Comparison of ENCODE assay signal across 22 cellular contexts in genomic region chr19:47146920-47147319, GRCh38. TPM values are rescaled to one million over a fixed set of nuclear protein-coding genes. Genes with fewer than 3 reads are reported as not detected.
DNase-seq lines count a peak whose midpoint lies in the region; ATAC-seq and TF ChIP-seq lines count a peak whose summit lies in the region.
"Had no signal": no experiment of that assay in that cellular context is flagged by ENCODE, and none has a peak within 500 bp of the region (broad histone marks: within the 10 kb centered on the region; RNA-seq: fewer than 3 reads in every experiment).

No MANE protein-coding gene starts in this region.

- peaks cover 76% of the 10 kb centered on the region for H3K36me3 Mint-ChIP-seq in activated CD4-positive, alpha-beta T cell treated with anti-CD3 and anti-CD28 coated beads, Interleukin-2, amount 10 ng/mL, durations not matched to agents 7 days and 5 days (ENCODE audit: low read depth)
- peaks cover 48% of the 10 kb centered on the region for H3K36me3 Mint-ChIP-seq in activated naive CD8-positive, alpha-beta T cell treated with anti-CD3 and anti-CD28 coated beads, Interleukin-2, amount 10 ng/mL, durations not matched to agents 7 days and 5 days

- no peak for TF ChIP-seq EP300 in sigmoid colon (IDR thresholded peaks at IDR 0.05)

- intact Hi-C loops in sigmoid colon (cut with DNase I), result no loop called here

- WGBS in sigmoid colon, 2 donors, result 88 to 89% methylated on average over 2 of the region's 2 CpGs

- H3K4me1 Mint-ChIP-seq in activated CD4-positive, alpha-beta T cell treated with anti-CD3 and anti-CD28 coated beads, Interleukin-2, amount 10 ng/mL, durations not matched to agents 7 days and 5 days, result peaks cover 67% of the 10 kb centered on the region
- H3K4me1 Mint-ChIP-seq in activated naive CD8-positive, alpha-beta T cell treated with anti-CD3 and anti-CD28 coated beads, Interleukin-2, amount 10 ng/mL, durations not matched to agents 7 days and 5 days, result peaks cover 49% of the 10 kb centered on the region

- POLR2A ChIA-PET in activated CD4-positive, alpha-beta T cell treated with anti-CD3 and anti-CD28 coated beads, Interleukin-2, amount 10 ng/mL, durations not matched to agents 7 days and 5 days (lab: Charles Lee), result no interaction called here
- POLR2A ChIA-PET in activated naive CD8-positive, alpha-beta T cell treated with anti-CD3 and anti-CD28 coated beads, Interleukin-2, amount 10 ng/mL, durations not matched to agents 7 days and 5 days (lab: Charles Lee), result interaction anchor here (1.0 to 2.5 kb wide), 4 partner anchors 11 to 79 kb away, joined by 3 to 22 read pairs (median 8); partner anchors contain the start of gene SAE1

- TF ChIP-seq CTCF in Loucy (conservative IDR thresholded peaks at IDR 0.05; ENCODE audit: low read length) (no peak), sigmoid colon (IDR thresholded peaks at IDR 0.05) (no peak)

- H4K20me1 ChIP-seq in Loucy (ENCODE audit: insufficient read depth, low read length, poor library complexity, severe bottlenecking), result peaks cover 64% of the 10 kb centered on the region

- H3K27me3 Mint-ChIP-seq in activated CD4-positive, alpha-beta T cell treated with anti-CD3 and anti-CD28 coated beads, Interleukin-2, amount 10 ng/mL, durations not matched to agents 7 days and 5 days, result no peaks in the 10 kb centered on the region
- no peaks in the 10 kb centered on the region for H3K27me3 Mint-ChIP-seq in activated naive CD8-positive, alpha-beta T cell treated with anti-CD3 and anti-CD28 coated beads, Interleukin-2, amount 10 ng/mL, durations not matched to agents 7 days and 5 days
- H3K27me3 Mint-ChIP-seq: activated B cell treated with CpG ODN at 0.5 μM for 24 hours had no signal

- H3K27ac Mint-ChIP-seq in activated CD4-positive, alpha-beta T cell treated with anti-CD3 and anti-CD28 coated beads, Interleukin-2, amount 10 ng/mL, durations not matched to agents 7 days and 5 days, result peak overlapping the region; percentile 86
- H3K27ac Mint-ChIP-seq in activated naive CD8-positive, alpha-beta T cell treated with anti-CD3 and anti-CD28 coated beads, Interleukin-2, amount 10 ng/mL, durations not matched to agents 7 days and 5 days, result peak overlapping the region; percentile 89
- H3K27ac Mint-ChIP-seq: activated B cell treated with CpG ODN at 0.5 μM for 24 hours had no signal

- H3K27ac ChIP-seq in sigmoid colon, result peak overlapping the region in 3 of 4 donors; percentile 78 to 87 (median 87)
- H3K27ac ChIP-seq: gastrocnemius medialis had no signal

- H3K9me3 ChIP-seq in Loucy (ENCODE audit: insufficient read depth, low read depth, low read length) (no peaks in the 10 kb centered on the region), sigmoid colon (no peaks in the 10 kb centered on the region)
- H3K9me3 ChIP-seq: gastrocnemius medialis, transverse colon had no signal

- no peak for TF ChIP-seq POLR2A in sigmoid colon (IDR thresholded peaks at IDR 0.05)

- H3K9ac ChIP-seq in Loucy (ENCODE audit: low read depth, low read length, poor library complexity, severe bottlenecking), result no peak overlapping the region

- H3K9me2 ChIP-seq in Loucy (replicated peaks; ENCODE audit: low read depth, low read length), result no peaks in the 10 kb centered on the region

- H3K4me1 ChIP-seq in Loucy (ENCODE audit: insufficient read depth, low read length, poor library complexity, severe bottlenecking), result no peaks in the 10 kb centered on the region
- H3K4me1 ChIP-seq in sigmoid colon, result peaks cover 0 to 76% (median 53%) of the 10 kb centered on the region in 4 donors

- H3K27me3 ChIP-seq in Loucy (ENCODE audit: insufficient read depth, low read length, poor library complexity, severe bottlenecking), result no peaks in the 10 kb centered on the region
- no peaks in the 10 kb centered on the region for H3K27me3 ChIP-seq in sigmoid colon
- H3K27me3 ChIP-seq: gastrocnemius medialis, transverse colon had no signal

- no peak overlapping the region for H2AFZ ChIP-seq in Loucy (ENCODE audit: low read length)

- peaks cover 86% of the 10 kb centered on the region for H3K79me2 ChIP-seq in Loucy (ENCODE audit: insufficient read depth, low read length)

- no peak overlapping the region for H3K4me3 Mint-ChIP-seq in activated CD4-positive, alpha-beta T cell treated with anti-CD3 and anti-CD28 coated beads, Interleukin-2, amount 10 ng/mL, durations not matched to agents 7 days and 5 days
- H3K4me3 Mint-ChIP-seq in activated naive CD8-positive, alpha-beta T cell treated with anti-CD3 and anti-CD28 coated beads, Interleukin-2, amount 10 ng/mL, durations not matched to agents 7 days and 5 days, result peak overlapping the region; percentile 1
- H3K4me3 Mint-ChIP-seq: activated B cell treated with CpG ODN at 0.5 μM for 24 hours had no signal

- H3K9me3 Mint-ChIP-seq in activated CD4-positive, alpha-beta T cell treated with anti-CD3 and anti-CD28 coated beads, Interleukin-2, amount 10 ng/mL, durations not matched to agents 7 days and 5 days, result no peaks in the 10 kb centered on the region
- no peaks in the 10 kb centered on the region for H3K9me3 Mint-ChIP-seq in activated naive CD8-positive, alpha-beta T cell treated with anti-CD3 and anti-CD28 coated beads, Interleukin-2, amount 10 ng/mL, durations not matched to agents 7 days and 5 days
- H3K9me3 Mint-ChIP-seq: activated B cell treated with CpG ODN at 0.5 μM for 24 hours had no signal

- CTCF ChIA-PET in activated CD4-positive, alpha-beta T cell treated with anti-CD3 and anti-CD28 coated beads, Interleukin-2, amount 10 ng/mL, durations not matched to agents 7 days and 5 days (lab: Charles Lee), result interaction anchor here (0.6 to 4.6 kb wide), 7 partner anchors 11 to 560 kb away, joined by 3 to 31 read pairs (median 4); partner anchors contain the start of gene SAE1

- DNase-seq in activated CD4-positive, alpha-beta T cell treated with anti-CD3 and anti-CD28 coated beads, Interleukin-2, amount 10 ng/mL, durations not matched to agents 7 days and 5 days, result no peak
- no peak for DNase-seq in activated CD4-positive, alpha-beta T cell treated with anti-CD3 and anti-CD28 coated beads for 1 hour
- no peak for DNase-seq in activated naive CD8-positive, alpha-beta T cell treated with anti-CD3 and anti-CD28 coated beads, Interleukin-2, amount 10 ng/mL, durations not matched to agents 7 days and 5 days
- DNase-seq in sigmoid colon (no peak), NCI-H510A treated with DMSO at 0.1 percent for 48 hours (lab: John Stamatoyannopoulos, UW) (no peak)
- DNase-seq: activated B cell treated with CpG ODN at 0.5 μM for 24 hours; dermis blood vessel endothelial cell; DMS153; erythroblast; gastrocnemius medialis; GDM1; H7; NCI-H82; OCI-M1; SHP77; stimulated activated naive CD4-positive, alpha-beta T cell treated with Interleukin-2 at 50 U/mL for 16 hours; transverse colon had no signal

- peak overlapping the region; percentile 3 for H3K4me2 ChIP-seq in Loucy (ENCODE audit: low read depth, low read length, poor library complexity, severe bottlenecking)

- peaks cover 6% of the 10 kb centered on the region; the same call in 1 of the 2 replicates for H3F3A ChIP-seq in Loucy (ENCODE audit: low read depth)

- H3K36me3 ChIP-seq in Loucy (ENCODE audit: insufficient read depth, low read length) (peaks cover 86% of the 10 kb centered on the region), sigmoid colon (peaks cover 0 to 64% (median 28%) of the 10 kb centered on the region in 4 donors)

- H3K4me3 ChIP-seq in Loucy (ENCODE audit: low read length, poor library complexity, severe bottlenecking) (no peak overlapping the region), sigmoid colon (no peak overlapping the region)
- H3K4me3 ChIP-seq: gastrocnemius medialis, GM12878, transverse colon had no signal

- no peak for ATAC-seq in activated naive CD8-positive, alpha-beta T cell treated with anti-CD3 and anti-CD28 coated beads, Interleukin-2, amount 10 ng/mL, durations not matched to agents 7 days and 5 days (ENCODE audit: low read depth)
- ATAC-seq in GM18511 (IDR thresholded peaks at IDR 0.05; ENCODE audit: unreplicated experiment) (no peak), HG03175 (IDR thresholded peaks at IDR 0.05; ENCODE audit: unreplicated experiment) (no peak)
- ATAC-seq: gastrocnemius medialis, GM12878, HepG2 had no signal

RNA-seq across cellular contexts. Expression of gene SAE1, which starts 16.3 kb away (rescaled TPM):
- 100 to 1,000 TPM; 162 to 168 TPM for total RNA-seq in activated CD4-positive, alpha-beta T cell treated with anti-CD3 and anti-CD28 coated beads, Interleukin-2, amount 10 ng/mL, durations not matched to agents 7 days and 5 days
- total RNA-seq in activated naive CD8-positive, alpha-beta T cell treated with anti-CD3 and anti-CD28 coated beads, Interleukin-2, amount 10 ng/mL, durations not matched to agents 7 days and 5 days, result 100 to 1,000 TPM; 108 to 114 TPM
- 100 to 1,000 TPM; 109 to 191 (median 161) TPM for total RNA-seq in sigmoid colon
- polyA plus RNA-seq in sigmoid colon, result 10 to 100 TPM; 50.5 to 82.6 (median 57.3) TPM

RNA-seq across cellular contexts. Expression of gene ZC3H4, which starts 33.3 kb away (rescaled TPM):
- 100 to 1,000 TPM in 1 of 2 experiments, 10 to 100 TPM in 1; 99.5 to 115 TPM for total RNA-seq in activated CD4-positive, alpha-beta T cell treated with anti-CD3 and anti-CD28 coated beads, Interleukin-2, amount 10 ng/mL, durations not matched to agents 7 days and 5 days
- 10 to 100 TPM; 84.3 to 86.0 TPM for total RNA-seq in activated naive CD8-positive, alpha-beta T cell treated with anti-CD3 and anti-CD28 coated beads, Interleukin-2, amount 10 ng/mL, durations not matched to agents 7 days and 5 days
- total RNA-seq in sigmoid colon, result 10 to 100 TPM; 19.3 to 25.3 (median 21.8) TPM
- polyA plus RNA-seq in sigmoid colon, result 10 to 100 TPM in 1 of 3 donors, 1 to 10 TPM in 2; 5.4 to 21.9 (median 6.7) TPM
